ENCODE assay signal across 24 cellular contexts in the genomic region with DNA sequence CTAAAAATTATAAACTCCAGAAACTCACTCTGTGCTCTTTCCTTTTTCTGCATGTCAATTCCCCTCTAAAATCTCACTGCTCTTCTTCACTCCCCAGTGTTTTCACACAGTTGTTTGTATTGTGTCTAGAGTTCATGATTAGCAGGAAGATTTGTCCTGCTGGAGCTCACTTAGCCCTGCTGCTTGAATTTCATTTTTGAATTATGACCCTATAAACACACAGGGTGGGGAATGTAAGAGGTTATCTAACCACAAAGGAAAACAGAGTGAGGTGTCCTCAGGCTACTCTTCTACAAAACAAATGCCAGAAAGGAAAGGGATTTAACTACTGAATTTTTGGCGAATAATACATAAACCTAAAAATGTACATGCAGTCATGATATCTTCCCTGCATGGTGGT.
A peak's percentile ranks its signal among the peaks of the same experiment; 100 is the strongest.
DNase-seq lines count a peak whose midpoint lies in the region; FAIRE-seq lines count a peak whose summit lies in the region.
"Had no signal": no experiment of that assay in that cellular context is flagged by ENCODE, and none has a peak within 500 bp of the region (broad histone marks: within the 10 kb centered on the region; RNA-seq: fewer than 3 reads in every experiment).

No MANE protein-coding gene starts in this region.

- peak; percentile 55 for FAIRE-seq in endometrium (lab: Jason Lieb, UNC)

- in situ Hi-C loops in Caki2 (cut with HindIII; ENCODE audit: low pct_unique_long_range_greater_than_20kb, low sequenced_read_pairs) = no loop called here

- DNase-seq in NCI-H187 treated with DMSO at 0.1 percent for 48 hours (lab: John Stamatoyannopoulos, UW) (peak; percentile 1), NCI-H187 (lab: John Stamatoyannopoulos, UW) (no peak), Caki2 (ENCODE audit: low read depth) (peak; percentile 6), NCI-H1417 treated with DMSO at 0.1 percent for 48 hours (lab: John Stamatoyannopoulos, UW) (peak; percentile 1), GOT3 (lab: John Stamatoyannopoulos, UW) (no peak), hepatic stellate cell (ENCODE audit: low spot score) (no peak)
- DNase-seq in activated CD4-positive, alpha-beta T cell treated with anti-CD3 and anti-CD28 coated beads, Interleukin-2, amount 50 U/mL, for 1 hour = no peak
- DNase-seq: AML-193; C1 segment of cervical spinal cord; Calu3; CD8-positive, alpha-beta T cell; EL; GF-D8; H9; KBM-7; NCI-H1105; NCI-H1694; NCI-H2171 treated with DMSO at 0.1 percent for 48 hours; NCI-H774; PC-3; Right ventricle myocardium superior; SW 1271; T-helper 17 cell had no signal

Comparison
In these comparisons a context has a peak if more than half of its experiments do, and no peak if none do; other contexts are left out.
1. DNase-seq: peak in NCI-H187 treated with DMSO at 0.1 percent for 48 hours (single experiment), Caki2 (single experiment) and NCI-H1417 treated with DMSO at 0.1 percent for 48 hours (single experiment); none in NCI-H187 (0 of 2), activated CD4-positive, alpha-beta T cell treated with anti-CD3 and anti-CD28 coated beads, Interleukin-2, amount 50 U/mL, for 1 hour (single experiment), GOT3 (single experiment) and hepatic stellate cell (single experiment).